In genomic region chr5:66923922-66924321, GRCh38 we compare ENCODE assay signal across 1 cellular context.
TF ChIP-seq lines count a peak whose summit lies in the region.

No MANE protein-coding gene starts in this region.

TF ChIP-seq in IMR-90, 13 proteins besides CTCF, POLR2A, EP300 and RAD21 (continued from another document):
- TF ChIP-seq MAZ (IDR thresholded peaks at IDR 0.05; ENCODE audit: borderline replicate concordance, low read depth, low read length) = no peak
- TF ChIP-seq CHD1 (IDR thresholded peaks at IDR 0.05; ENCODE audit: low read depth, low read length) = no peak
- TF ChIP-seq RCOR1 (IDR thresholded peaks at IDR 0.05; ENCODE audit: insufficient replicate concordance, low read length) = no peak
- TF ChIP-seq MXI1 (IDR thresholded peaks at IDR 0.05; ENCODE audit: borderline replicate concordance, low read depth, low read length) = no peak
